In genomic region chr21:44003307-44003966, GRCh38 we compare ENCODE assay signal across 28 cellular contexts.
"Had no signal": no experiment of that assay in that cellular context is flagged by ENCODE, and none has a peak within 500 bp of the region (broad histone marks: within the 10 kb centered on the region; RNA-seq: fewer than 3 reads in every experiment).

No MANE protein-coding gene starts in this region.

- FAIRE-seq: colon, kidney had no signal

- H3K36me3 ChIP-seq: gastroesophageal sphincter, heart left ventricle, neural progenitor cell, transverse colon, upper lobe of right lung, uterus had no signal

- DNase-seq: cerebellar nuclear complex; effector CD8-positive, alpha-beta T cell; endodermal cell; foreskin fibroblast; heart left ventricle; kidney; mesenchymal stem cell; mucosa of descending colon; naive B cell; stimulated activated CD4-positive, alpha-beta T cell treated with anti-CD3 and anti-CD28 coated beads, Interleukin-12 subunit alpha, Interleukin-12 subunit beta, amount 100 ng/mL, for 4 hours; stimulated activated CD4-positive, alpha-beta T cell treated with anti-CD3 and anti-CD28 coated beads, Interleukin-2, amount 100 ng/mL, for 24 hours; stimulated activated CD4-positive, alpha-beta T cell treated with anti-CD3 and anti-CD28 coated beads, Interleukin-4, amount 100 ng/mL, for 24 hours; stimulated activated naive CD8-positive, alpha-beta T cell treated with anti-CD3 and anti-CD28 coated beads, Interleukin-15, Interleukin-2, amounts not matched to agents 100 U/mL and 50 U/mL, for 24 hours; transverse colon; upper lobe of right lung; uterus had no signal

- H3K9me3 ChIP-seq: gastroesophageal sphincter, heart left ventricle, mucosa of descending colon, transverse colon, upper lobe of right lung, uterus had no signal

- H3K4me1 ChIP-seq: gastroesophageal sphincter, neural progenitor cell, upper lobe of right lung, uterus had no signal

- H3K4me3 Mint-ChIP-seq: endodermal cell; mesothelial cell of epicardium; naive B cell; natural killer cell treated with Interleukin-12 subunit alpha and Interleukin-12 subunit beta and Interleukin-15 and Interleukin-18, amount 100 ng/mL, for 72 hours; neural progenitor cell; stimulated activated memory B cell treated with anti-CD40 and anti-IgM and Interleukin-4, amounts not matched to agents 10 μg/mL and 1 μg/mL and 100 μg/mL, for 72 hours had no signal

- H3K27me3 Mint-ChIP-seq: natural killer cell treated with Interleukin-12 subunit alpha and Interleukin-12 subunit beta and Interleukin-15 and Interleukin-18, amount 100 ng/mL, for 72 hours; stimulated activated memory B cell treated with anti-CD40 and anti-IgM and Interleukin-4, amounts not matched to agents 10 μg/mL and 1 μg/mL and 100 μg/mL, for 72 hours had no signal

- H3K27ac ChIP-seq: epithelial cell of prostate, gastroesophageal sphincter, heart left ventricle, hepatocyte, neural progenitor cell, transverse colon, upper lobe of right lung, uterus had no signal

- H3K4me2 ChIP-seq: hepatocyte, neural progenitor cell, smooth muscle cell had no signal

- H3K36me3 Mint-ChIP-seq: mesothelial cell of epicardium; naive B cell; natural killer cell treated with Interleukin-12 subunit alpha and Interleukin-12 subunit beta and Interleukin-15 and Interleukin-18, amount 100 ng/mL, for 72 hours; neural progenitor cell had no signal

- ATAC-seq: esophagus mucosa; gastroesophageal sphincter; heart left ventricle; left lobe of liver; mucosa of descending colon; natural killer cell treated with Interleukin-12 subunit alpha and Interleukin-12 subunit beta and Interleukin-15 and Interleukin-18, amount 100 ng/mL, for 72 hours; sciatic nerve; stimulated activated memory B cell treated with anti-CD40 and anti-IgM and Interleukin-4, amounts not matched to agents 10 μg/mL and 1 μg/mL and 100 μg/mL, for 72 hours; stimulated activated naive CD8-positive, alpha-beta T cell treated with anti-CD3 and anti-CD28 coated beads, Interleukin-15, Interleukin-2, amounts not matched to agents 100 U/mL and 50 U/mL, for 24 hours; upper lobe of right lung had no signal

- H3K9me3 Mint-ChIP-seq: endodermal cell; mesothelial cell of epicardium; naive B cell; natural killer cell treated with Interleukin-12 subunit alpha and Interleukin-12 subunit beta and Interleukin-15 and Interleukin-18, amount 100 ng/mL, for 72 hours; neural progenitor cell; stimulated activated memory B cell treated with anti-CD40 and anti-IgM and Interleukin-4, amounts not matched to agents 10 μg/mL and 1 μg/mL and 100 μg/mL, for 72 hours had no signal

- H2AFZ ChIP-seq: hepatocyte, neural progenitor cell had no signal

- H3K4me1 Mint-ChIP-seq: endodermal cell; mesothelial cell of epicardium; stimulated activated memory B cell treated with anti-CD40 and anti-IgM and Interleukin-4, amounts not matched to agents 10 μg/mL and 1 μg/mL and 100 μg/mL, for 72 hours had no signal

- H3K4me3 ChIP-seq: gastroesophageal sphincter, heart left ventricle, hepatocyte, mucosa of descending colon, neural progenitor cell, smooth muscle cell, transverse colon, upper lobe of right lung, uterus had no signal

- H3K9ac ChIP-seq: neural progenitor cell had no signal

- H3K27ac Mint-ChIP-seq: endodermal cell; mesothelial cell of epicardium; natural killer cell treated with Interleukin-12 subunit alpha and Interleukin-12 subunit beta and Interleukin-15 and Interleukin-18, amount 100 ng/mL, for 72 hours; neural progenitor cell; stimulated activated memory B cell treated with anti-CD40 and anti-IgM and Interleukin-4, amounts not matched to agents 10 μg/mL and 1 μg/mL and 100 μg/mL, for 72 hours had no signal

- H3K27me3 ChIP-seq: heart left ventricle, hepatocyte, neural progenitor cell, transverse colon, upper lobe of right lung, uterus had no signal

- H3K79me2 ChIP-seq: hepatocyte had no signal
